In the genomic region with DNA sequence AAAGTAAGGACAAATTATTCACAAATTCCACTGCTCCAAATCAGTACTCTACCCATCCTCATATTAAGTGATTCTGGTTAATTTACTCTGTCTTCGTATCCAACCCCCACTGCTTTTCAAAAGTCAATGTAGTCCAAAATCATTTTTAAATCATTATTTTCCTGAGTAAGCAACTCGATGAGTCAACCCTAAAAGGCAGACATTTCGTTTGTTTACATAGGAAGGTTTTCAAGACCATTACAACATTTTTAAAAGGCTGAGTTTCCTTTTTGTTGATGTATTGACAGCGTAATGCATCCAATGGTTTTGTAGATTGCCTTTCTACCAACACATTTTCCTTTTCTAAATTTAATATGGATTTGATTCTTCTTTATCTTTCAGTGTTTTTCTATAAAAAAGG, we compare ENCODE assay signal across 18 cellular contexts.
DNase-seq lines count a peak whose midpoint lies in the region; ATAC-seq and TF ChIP-seq lines count a peak whose summit lies in the region.
"Had no signal": no experiment of that assay in that cellular context is flagged by ENCODE, and none has a peak within 500 bp of the region (broad histone marks: within the 10 kb centered on the region; RNA-seq: fewer than 3 reads in every experiment).

No MANE protein-coding gene starts in this region.

- H3K27me3 ChIP-seq in AG04450 (ENCODE audit: control insufficient read depth, insufficient read depth, low read length) = no peaks in the 10 kb centered on the region
- H3K27me3 ChIP-seq: adrenal gland, BE2C, right lobe of liver, upper lobe of left lung had no signal

- H3K27ac ChIP-seq in AG04450 (ENCODE audit: low read depth, low read length) = no peak overlapping the region
- H3K27ac ChIP-seq: adrenal gland, right lobe of liver, SK-N-MC, upper lobe of left lung had no signal

- POLR2A ChIA-PET in AG04450 (lab: Yijun Ruan, JAX) = no interaction called here

- peak; percentile 24 for DNase-seq in AG04450 (ENCODE audit: low read depth, low spot score)
- DNase-seq in HPDE6-E6E7 (ENCODE audit: extremely low spot score) = peak; percentile 1
- peak; percentile 40 for DNase-seq in brain pericyte (ENCODE audit: low read depth, low spot score)
- peak; percentile 54 for DNase-seq in hepatic stellate cell (ENCODE audit: low spot score)
- no peak for DNase-seq in GM10266 (ENCODE audit: extremely low spot score)
- no peak for DNase-seq in DMS79 treated with DMSO at 0.1 percent for 48 hours (lab: John Stamatoyannopoulos, UW)
- no peak for DNase-seq in stimulated activated CD4-positive, alpha-beta T cell treated with anti-CD3 and anti-CD28 coated beads, Interleukin-4, amount 100 ng/mL, for 1 hour
- DNase-seq: activated CD8-positive, alpha-beta T cell treated with anti-CD3 and anti-CD28 coated beads for 36 hours; adrenal gland; BE2C; DMS153; foreskin melanocyte; right lobe of liver; stimulated activated naive B cell treated with anti-CD40 and anti-IgM and Interleukin-4, amounts not matched to agents 10 μg/mL and 1 μg/mL and 100 μg/mL, for 72 hours; upper lobe of left lung had no signal

- H3K9me3 ChIP-seq in AG04450 (ENCODE audit: control insufficient read depth, insufficient read depth, low read length) = no peaks in the 10 kb centered on the region
- H3K9me3 ChIP-seq: adrenal gland, BE2C, right lobe of liver, upper lobe of left lung had no signal

- TF ChIP-seq CTCF in AG04450 (IDR thresholded peaks at IDR 0.05; ENCODE audit: low read depth, low read length) (no peak), GM10266 (IDR thresholded peaks at IDR 0.05; ENCODE audit: control insufficient read depth, insufficient read depth, low read depth, missing control alignments) (no peak)

- no peak overlapping the region for H3K4me3 ChIP-seq in AG04450 (ENCODE audit: low read depth, low read length)
- H3K4me3 ChIP-seq: adrenal gland, GM23338, right lobe of liver, SK-N-MC, upper lobe of left lung had no signal

- ATAC-seq in HG03039 (IDR thresholded peaks at IDR 0.05; ENCODE audit: unreplicated experiment) = no peak
- ATAC-seq: activated CD8-positive, alpha-beta T cell treated with anti-CD3 and anti-CD28 coated beads for 36 hours; GM23338; right lobe of liver; stimulated activated naive B cell treated with anti-CD40 and anti-IgM and Interleukin-4, amounts not matched to agents 10 μg/mL and 1 μg/mL and 100 μg/mL, for 72 hours had no signal

- CTCF ChIA-PET in AG04450 (lab: Charles Lee) = no interaction called here

Comparison
In these comparisons a context has a peak if more than half of its experiments do, and no peak if none do; other contexts are left out.
1. DNase-seq: peak in AG04450 (single experiment), HPDE6-E6E7 (single experiment), brain pericyte (single experiment) and hepatic stellate cell (single experiment); none in GM10266 (single experiment), DMS79 treated with DMSO at 0.1 percent for 48 hours (single experiment) and stimulated activated CD4-positive, alpha-beta T cell treated with anti-CD3 and anti-CD28 coated beads, Interleukin-4, amount 100 ng/mL, for 1 hour (single experiment).